ENCODE assay signal across 1 cellular context in the genomic region with DNA sequence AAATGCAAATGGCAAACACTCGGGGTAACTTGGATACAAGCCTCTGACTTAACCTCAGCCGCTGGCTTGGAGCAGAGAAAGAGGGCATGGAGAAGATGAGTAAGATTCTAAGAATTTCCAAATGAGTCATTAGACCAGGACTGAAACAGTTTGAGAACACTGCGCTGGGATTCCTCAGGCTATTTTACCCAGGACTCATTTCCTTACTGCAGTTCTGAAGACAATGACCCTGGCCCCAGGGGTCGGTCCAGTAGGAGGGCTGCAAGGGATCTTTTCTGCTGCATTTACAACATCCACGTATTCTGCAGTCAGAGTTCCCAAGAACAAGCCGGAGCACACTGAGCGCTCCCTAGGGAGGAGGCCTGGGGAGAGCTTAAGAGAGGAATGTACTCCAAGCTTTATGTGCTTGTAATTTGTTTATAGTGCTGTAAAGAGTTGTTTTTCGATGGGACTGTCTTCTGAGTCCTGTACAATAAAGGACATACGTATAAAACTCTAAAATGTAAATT.
TF ChIP-seq lines count a peak whose summit lies in the region.

No MANE protein-coding gene starts in this region.

TF ChIP-seq in WTC11, 78 proteins besides CTCF, POLR2A, EP300 and RAD21 (continued from another document):
- TF ChIP-seq, protein P1, sequence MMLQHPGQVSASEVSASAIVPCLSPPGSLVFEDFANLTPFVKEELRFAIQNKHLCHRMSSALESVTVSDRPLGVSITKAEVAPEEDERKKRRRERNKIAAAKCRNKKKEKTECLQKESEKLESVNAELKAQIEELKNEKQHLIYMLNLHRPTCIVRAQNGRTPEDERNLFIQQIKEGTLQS (CRISPR knock-in tag; conservative IDR thresholded peaks at IDR 0.05), result no peak
- TF ChIP-seq, protein P2, sequence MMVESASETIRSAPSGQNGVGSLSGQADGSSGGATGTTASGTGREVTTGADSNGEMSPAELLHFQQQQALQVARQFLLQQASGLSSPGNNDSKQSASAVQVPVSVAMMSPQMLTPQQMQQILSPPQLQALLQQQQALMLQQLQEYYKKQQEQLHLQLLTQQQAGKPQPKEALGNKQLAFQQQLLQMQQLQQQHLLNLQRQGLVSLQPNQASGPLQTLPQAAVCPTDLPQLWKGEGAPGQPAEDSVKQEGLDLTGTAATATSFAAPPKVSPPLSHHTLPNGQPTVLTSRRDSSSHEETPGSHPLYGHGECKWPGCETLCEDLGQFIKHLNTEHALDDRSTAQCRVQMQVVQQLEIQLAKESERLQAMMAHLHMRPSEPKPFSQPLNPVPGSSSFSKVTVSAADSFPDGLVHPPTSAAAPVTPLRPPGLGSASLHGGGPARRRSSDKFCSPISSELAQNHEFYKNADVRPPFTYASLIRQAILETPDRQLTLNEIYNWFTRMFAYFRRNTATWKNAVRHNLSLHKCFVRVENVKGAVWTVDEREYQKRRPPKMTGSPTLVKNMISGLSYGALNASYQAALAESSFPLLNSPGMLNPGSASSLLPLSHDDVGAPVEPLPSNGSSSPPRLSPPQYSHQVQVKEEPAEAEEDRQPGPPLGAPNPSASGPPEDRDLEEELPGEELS (CRISPR knock-in tag; IDR thresholded peaks at IDR 0.05), result no peak
- TF ChIP-seq, protein P3, sequence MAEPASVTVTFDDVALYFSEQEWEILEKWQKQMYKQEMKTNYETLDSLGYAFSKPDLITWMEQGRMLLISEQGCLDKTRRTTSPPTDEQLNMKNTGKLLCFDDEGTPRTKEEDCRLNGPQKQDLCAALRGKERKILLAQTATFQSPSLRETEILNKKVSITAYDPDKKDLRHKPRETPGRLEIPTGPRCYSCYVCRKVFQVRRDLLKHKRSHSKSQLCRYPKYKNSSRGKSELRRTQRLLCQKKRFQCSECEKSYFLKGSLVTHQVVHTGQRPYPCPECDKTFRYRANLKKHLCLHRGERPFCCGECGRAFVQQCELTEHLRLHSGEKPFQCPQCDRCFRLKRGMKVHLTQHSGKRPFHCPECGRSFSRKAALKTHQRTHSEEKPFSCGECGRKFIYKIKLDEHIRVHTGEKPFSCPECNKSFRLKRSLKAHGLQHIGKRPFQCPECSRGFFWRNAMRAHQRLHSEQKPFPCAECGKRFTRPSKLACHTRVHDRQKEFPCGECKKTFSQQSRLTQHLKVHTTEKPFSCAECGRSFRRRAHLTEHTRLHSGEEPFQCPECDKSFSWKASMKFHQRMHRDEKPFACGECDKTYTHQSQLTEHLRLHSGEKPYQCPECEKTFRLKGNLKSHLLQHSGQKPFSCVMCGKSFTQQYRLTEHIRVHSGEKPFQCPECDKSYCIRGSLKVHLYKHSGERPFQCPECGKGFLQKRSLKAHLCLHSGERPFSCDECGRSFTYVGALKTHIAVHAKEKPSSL (CRISPR knock-in tag; conservative IDR thresholded peaks at IDR 0.05), result no peak
- TF ChIP-seq, protein P4, sequence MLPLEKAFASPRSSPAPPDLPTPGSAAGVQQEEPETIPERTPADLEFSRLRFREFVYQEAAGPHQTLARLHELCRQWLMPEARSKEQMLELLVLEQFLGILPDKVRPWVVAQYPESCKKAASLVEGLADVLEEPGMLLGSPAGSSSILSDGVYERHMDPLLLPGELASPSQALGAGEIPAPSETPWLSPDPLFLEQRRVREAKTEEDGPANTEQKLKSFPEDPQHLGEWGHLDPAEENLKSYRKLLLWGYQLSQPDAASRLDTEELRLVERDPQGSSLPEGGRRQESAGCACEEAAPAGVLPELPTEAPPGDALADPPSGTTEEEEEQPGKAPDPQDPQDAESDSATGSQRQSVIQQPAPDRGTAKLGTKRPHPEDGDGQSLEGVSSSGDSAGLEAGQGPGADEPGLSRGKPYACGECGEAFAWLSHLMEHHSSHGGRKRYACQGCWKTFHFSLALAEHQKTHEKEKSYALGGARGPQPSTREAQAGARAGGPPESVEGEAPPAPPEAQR (CRISPR knock-in tag; IDR thresholded peaks at IDR 0.05), result no peak
- 0 out of 2 replicates have a peak, but pooled peaks have one; percentile 45 for TF ChIP-seq CBFB (CRISPR knock-in tag; IDR thresholded peaks at IDR 0.05; ENCODE audit: low read depth)
- TF ChIP-seq TEAD1 (CRISPR knock-in tag; IDR thresholded peaks at IDR 0.05), result peak; percentile 95; the same call in 1 of the 2 replicates
- TF ChIP-seq ESRRA (CRISPR knock-in tag; IDR thresholded peaks at IDR 0.05; ENCODE audit: borderline replicate concordance), result no peak
- TF ChIP-seq, protein P5, sequence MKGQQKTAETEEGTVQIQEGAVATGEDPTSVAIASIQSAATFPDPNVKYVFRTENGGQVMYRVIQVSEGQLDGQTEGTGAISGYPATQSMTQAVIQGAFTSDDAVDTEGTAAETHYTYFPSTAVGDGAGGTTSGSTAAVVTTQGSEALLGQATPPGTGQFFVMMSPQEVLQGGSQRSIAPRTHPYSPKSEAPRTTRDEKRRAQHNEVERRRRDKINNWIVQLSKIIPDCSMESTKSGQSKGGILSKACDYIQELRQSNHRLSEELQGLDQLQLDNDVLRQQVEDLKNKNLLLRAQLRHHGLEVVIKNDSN (CRISPR knock-in tag; IDR thresholded peaks at IDR 0.05), result no peak
